ENCODE assay signal across 8 cellular contexts in the genomic region with DNA sequence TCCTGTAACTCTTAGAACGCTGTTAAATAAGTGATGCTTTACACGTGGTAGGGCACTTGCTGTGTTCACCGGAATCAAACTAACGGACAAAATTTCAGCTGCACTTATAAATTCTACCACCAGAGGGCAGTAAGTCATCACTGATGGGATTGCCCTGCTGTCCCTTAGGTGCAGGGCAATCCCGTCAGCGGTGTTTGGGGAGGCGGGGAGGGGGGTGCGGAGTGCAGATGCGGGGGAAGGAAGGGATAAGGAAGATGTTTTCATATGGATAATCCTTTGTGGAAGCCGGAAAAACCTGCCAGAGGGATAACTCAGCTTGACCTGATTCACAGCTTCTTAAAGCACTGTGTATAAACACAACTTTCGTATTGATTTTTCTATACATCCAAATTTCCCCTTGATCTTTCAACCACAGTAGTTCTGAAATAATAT. TPM values are rescaled to one million over a fixed set of nuclear protein-coding genes. Genes with fewer than 3 reads are reported as not detected.
DNase-seq lines count a peak whose midpoint lies in the region; ATAC-seq and TF ChIP-seq lines count a peak whose summit lies in the region.

No MANE protein-coding gene starts in this region.

- H3K36me3 ChIP-seq in BJ (ENCODE audit: control insufficient read depth, insufficient read depth, low read length) = no peaks in the 10 kb centered on the region
- H3K36me3 ChIP-seq in H7 (replicated peaks; ENCODE audit: control insufficient read depth, insufficient read depth, low read length) = no peaks in the 10 kb centered on the region
- H3K36me3 ChIP-seq in lower lobe of right lung = no peaks in the 10 kb centered on the region

- CTCF ChIA-PET in BJ (lab: Yijun Ruan, JAX) = interaction anchor here (0.8 to 4.7 kb wide), 29 partner anchors 8 to 890 kb away, joined by 3 to 54 read pairs (median 5); a partner anchor contains a TSS

- H3K4me3 ChIP-seq in BJ (ENCODE audit: low read depth, low read length) (no peak overlapping the region), H7 (ENCODE audit: insufficient read depth, low read depth, low read length) (no peak overlapping the region), lower lobe of right lung (no peak overlapping the region)

- H3K9me3 ChIP-seq in lower lobe of right lung = no peaks in the 10 kb centered on the region

- DNase-seq in BJ (ENCODE audit: low read depth) (peak; percentile 7), H7 (peak; percentile 85), NCI-H510A (lab: John Stamatoyannopoulos, UW) (peak; percentile 40), ecto neural progenitor cell (ENCODE audit: low spot score) (peak; percentile 75), lower lobe of right lung (no peak)
- DNase-seq in activated CD4-positive, alpha-beta T cell treated with anti-CD3 and anti-CD28 coated beads, Interleukin-2, amount 50 U/mL, for 24 hours (ENCODE audit: low read depth in 1 of 2, low spot score in 1 of 2) = peak; percentile 31 to 64
- DNase-seq in stimulated activated CD8-positive, alpha-beta memory T cell treated with anti-CD3 and anti-CD28 coated beads, Interleukin-2, amount 100 ng/mL, for 48 hours (ENCODE audit: low read depth in 2 of 2) = peak; percentile 5 to 9

- H3K27ac ChIP-seq in lower lobe of right lung = no peak overlapping the region

- TF ChIP-seq CTCF in BJ (IDR thresholded peaks at IDR 0.05; ENCODE audit: insufficient read depth, low read depth, low read length) = peak; percentile 81
- peak; percentile 81 for TF ChIP-seq CTCF in lower lobe of right lung (IDR thresholded peaks at IDR 0.05)

- H3K27me3 ChIP-seq in BJ (ENCODE audit: control insufficient read depth, insufficient read depth, low read length) (peaks cover 11% of the 10 kb centered on the region), H7 (ENCODE audit: control insufficient read depth, insufficient read depth, low read length) (no peaks in the 10 kb centered on the region), lower lobe of right lung (ENCODE audit: low read depth) (peaks cover 16% of the 10 kb centered on the region)

- no peaks in the 10 kb centered on the region for H3K4me1 ChIP-seq in lower lobe of right lung

- intact Hi-C loops in lower lobe of right lung (cut with DNase I) = loop anchor here (5.0 kb wide), 1 partner anchor 209 kb away; no protein-coding TSS in a partner anchor

- POLR2A ChIA-PET in BJ (lab: Charles Lee) = no interaction called here

- peak; percentile 78 to 84 for ATAC-seq in lower lobe of right lung
- no peak for ATAC-seq in GM18868 (IDR thresholded peaks at IDR 0.05; ENCODE audit: unreplicated experiment)

RNA-seq across cellular contexts. Expression of a gene that starts 21.7 kb away (rescaled TPM):
- polyA plus RNA-seq in BJ (2011; rRNA removed) = not detected in 2 replicates
- polyA minus RNA-seq in BJ (2011; rRNA and poly(A)+ RNA removed) = not detected in 2 replicates
- total RNA-seq in H7 (2014; rRNA removed; shearing (Covaris generic)) = not detected in 2 replicates
- total RNA-seq in lower lobe of right lung = not detected

RNA-seq across cellular contexts. Expression of a gene that starts 51.8 kb away (rescaled TPM):
- 162 and 194 TPM in 2 replicates for polyA plus RNA-seq in BJ (2011; rRNA removed)
- polyA minus RNA-seq in BJ (2011; rRNA and poly(A)+ RNA removed) = 83.6 and 84.0 TPM in 2 replicates
- total RNA-seq in H7 (2014; rRNA removed; shearing (Covaris generic)) = 90.9 and 99.7 TPM in 2 replicates
- total RNA-seq in lower lobe of right lung = 298 TPM
